ENCODE assay signal across 8 cellular contexts in genomic region chr15:22167521-22167920, GRCh38.
DNase-seq lines count a peak whose midpoint lies in the region; ATAC-seq and TF ChIP-seq lines count a peak whose summit lies in the region.
"Not testable (repeated sequence)": the region's sequence is repeated elsewhere in the genome, so short reads cannot be mapped to it uniquely, and the experiment has no call there.

No MANE protein-coding gene starts in this region.

- H3K36me3 Mint-ChIP-seq in CD8-positive, alpha-beta T cell; effector memory CD8-positive, alpha-beta T cell (ENCODE audit: insufficient read depth); natural killer cell: not testable (repeated sequence)

- H3K9me3 ChIP-seq in CD8-positive, alpha-beta T cell (ENCODE audit: low read length), result not testable (repeated sequence)

- not testable (repeated sequence) for H3K4me3 ChIP-seq in CD8-positive, alpha-beta T cell (ENCODE audit: low read depth, low read length)

- CTCF ChIA-PET in CD8-positive, alpha-beta T cell (lab: Charles Lee), result not testable (repeated sequence)

- H3K27ac Mint-ChIP-seq in CD8-positive, alpha-beta T cell; effector memory CD8-positive, alpha-beta T cell; natural killer cell; stimulated activated naive CD8-positive, alpha-beta T cell treated with anti-CD3 and anti-CD28 coated beads, Interleukin-15, amount 100 ng/mL, for 72 hours: not testable (repeated sequence)

- TF ChIP-seq CTCF in CD8-positive, alpha-beta T cell (IDR thresholded peaks at IDR 0.05); natural killer cell (IDR thresholded peaks at IDR 0.05): not testable (repeated sequence)

- POLR2A ChIA-PET in CD8-positive, alpha-beta T cell (lab: Charles Lee), result not testable (repeated sequence)

- peak; percentile 43 for ATAC-seq in CD8-positive, alpha-beta T cell
- peak; percentile 86 for ATAC-seq in effector memory CD8-positive, alpha-beta T cell (replicated peaks)
- peak; percentile 76 to 95 (median 85) for ATAC-seq in natural killer cell
- ATAC-seq in stimulated activated naive CD8-positive, alpha-beta T cell treated with anti-CD3 and anti-CD28 coated beads, Interleukin-15, amount 100 ng/mL, for 72 hours, result peak; percentile 55

- H3K9me3 Mint-ChIP-seq in CD8-positive, alpha-beta T cell; effector memory CD8-positive, alpha-beta T cell; natural killer cell; stimulated activated naive CD8-positive, alpha-beta T cell treated with anti-CD3 and anti-CD28 coated beads, Interleukin-15, amount 100 ng/mL, for 72 hours: not testable (repeated sequence)

- H3K4me1 ChIP-seq in CD8-positive, alpha-beta T cell (ENCODE audit: insufficient read depth, low read length), result not testable (repeated sequence)

- not testable (repeated sequence) for H3K27me3 ChIP-seq in CD8-positive, alpha-beta T cell (ENCODE audit: insufficient read depth, low read length)

- not testable (repeated sequence) for H3K4me3 Mint-ChIP-seq in CD8-positive, alpha-beta T cell; effector memory CD8-positive, alpha-beta T cell; natural killer cell; stimulated activated naive CD8-positive, alpha-beta T cell treated with anti-CD3 and anti-CD28 coated beads, Interleukin-15, amount 100 ng/mL, for 72 hours

- not testable (repeated sequence) for H3K27ac ChIP-seq in CD8-positive, alpha-beta T cell (ENCODE audit: low read depth, low read length)

- H3K4me1 Mint-ChIP-seq in CD8-positive, alpha-beta T cell (ENCODE audit: low read depth); effector memory CD8-positive, alpha-beta T cell (ENCODE audit: low read depth in 2 of 2); natural killer cell; stimulated activated naive CD8-positive, alpha-beta T cell treated with anti-CD3 and anti-CD28 coated beads, Interleukin-15, amount 100 ng/mL, for 72 hours: not testable (repeated sequence)

- not testable (repeated sequence) for H3K27me3 Mint-ChIP-seq in CD8-positive, alpha-beta T cell (ENCODE audit: low read depth); effector memory CD8-positive, alpha-beta T cell; natural killer cell (ENCODE audit: low read depth in 2 of 2); stimulated activated naive CD8-positive, alpha-beta T cell treated with anti-CD3 and anti-CD28 coated beads, Interleukin-15, amount 100 ng/mL, for 72 hours

- not testable (repeated sequence) for H3K36me3 ChIP-seq in CD8-positive, alpha-beta T cell (ENCODE audit: insufficient read depth, low read length)

- peak in 2 of 7 experiments; percentile 3 to 18 for DNase-seq in CD8-positive, alpha-beta T cell
- peak; percentile 1 for DNase-seq in activated CD4-positive, alpha-beta T cell treated with anti-CD3 and anti-CD28 coated beads for 48 hours
- peak; percentile 13 for DNase-seq in activated CD8-positive, alpha-beta memory T cell treated with anti-CD3 and anti-CD28 coated beads, Interleukin-2, amount 50 U/mL, for 4 hours
- peak; percentile 4 for DNase-seq in activated naive CD4-positive, alpha-beta T cell treated with anti-CD3 and anti-CD28 coated beads, Interleukin-2, amount 50 U/mL, for 16 hours
- peak in 1 of 3 experiments; percentile 0 for DNase-seq in effector memory CD8-positive, alpha-beta T cell
- peak; percentile 15 for DNase-seq in natural killer cell
- DNase-seq in stimulated activated CD4-positive, alpha-beta T cell treated with anti-CD3 and anti-CD28 coated beads, Interleukin-4, amount 100 ng/mL, for 1 hour, result peak; percentile 5
- not testable (repeated sequence) for DNase-seq in stimulated activated naive CD8-positive, alpha-beta T cell treated with anti-CD3 and anti-CD28 coated beads, Interleukin-15, amount 100 ng/mL, for 72 hours

- intact Hi-C loops in CD8-positive, alpha-beta T cell (cut with DNase I, micrococcal nuclease); natural killer cell (cut with micrococcal nuclease): not testable (repeated sequence)
